Comparison of ENCODE assay signal across 8 cellular contexts in the genomic region with DNA sequence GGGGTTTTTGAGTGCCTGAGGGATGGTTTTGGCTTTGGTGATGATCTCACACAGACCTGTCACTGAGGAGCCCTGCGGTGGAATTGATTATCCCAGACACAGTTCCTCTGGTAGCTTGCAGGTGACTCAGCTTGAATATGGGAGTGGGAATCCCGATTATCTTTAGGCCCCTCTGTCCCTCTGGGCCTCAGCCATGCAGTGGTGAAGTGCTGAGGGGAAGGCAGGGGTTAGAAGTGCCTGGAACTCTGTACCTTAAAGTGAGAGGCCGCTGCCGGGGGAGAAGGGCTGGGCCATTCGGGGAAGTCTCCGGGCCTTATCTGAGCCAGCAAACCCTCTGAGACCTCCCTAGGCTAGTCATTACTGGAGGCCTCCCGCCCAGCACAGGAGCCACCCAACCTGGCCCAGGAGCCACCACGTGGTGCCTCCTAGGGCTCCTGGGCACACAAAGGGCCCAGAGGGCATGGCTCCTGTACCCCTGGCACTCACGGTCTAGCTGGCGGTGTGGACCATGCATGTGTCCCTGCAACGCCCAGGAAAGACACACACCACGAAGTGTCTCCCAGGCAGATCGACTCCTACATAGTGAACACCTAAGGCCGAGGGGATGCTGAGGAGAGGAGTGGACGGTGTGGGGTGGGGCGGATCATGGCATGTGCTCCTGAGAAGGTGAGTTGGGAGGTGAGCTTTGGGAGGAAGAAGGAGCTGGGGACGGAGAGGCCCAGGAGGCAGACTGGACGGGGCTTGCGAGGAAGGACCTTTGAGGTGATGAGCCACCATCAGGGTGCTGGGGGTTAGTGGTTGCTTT. TPM values are rescaled to one million over a fixed set of nuclear protein-coding genes. Genes with fewer than 3 reads are reported as not detected.
A peak's percentile ranks its signal among the peaks of the same experiment; 100 is the strongest.
DNase-seq lines count a peak whose midpoint lies in the region; TF ChIP-seq lines count a peak whose summit lies in the region.

No MANE protein-coding gene starts in this region.

- peak overlapping the region; percentile 78 to 95 (median 89) for H3K27ac Mint-ChIP-seq in CD4-positive, alpha-beta memory T cell
- H3K27ac Mint-ChIP-seq in endodermal cell: peak overlapping the region; percentile 75

- no peak for TF ChIP-seq POLR2A in Peyer's patch (IDR thresholded peaks at IDR 0.05)

- H3K27me3 ChIP-seq in CD4-positive, alpha-beta memory T cell (ENCODE audit: insufficient read depth, low read length): no peaks in the 10 kb centered on the region
- H3K27me3 ChIP-seq in Peyer's patch (no peaks in the 10 kb centered on the region), endodermal cell (ENCODE audit: control insufficient read depth, insufficient read depth, low read length, poor library complexity, severe bottlenecking) (no peaks in the 10 kb centered on the region), neutrophil (no peaks in the 10 kb centered on the region)

- peak overlapping the region; percentile 70 to 87 (median 76) for H3K4me3 Mint-ChIP-seq in CD4-positive, alpha-beta memory T cell
- H3K4me3 Mint-ChIP-seq in endodermal cell: no peak overlapping the region

- no peak overlapping the region for H3K4me3 ChIP-seq in CD4-positive, alpha-beta memory T cell (ENCODE audit: low read length in 2 of 2)
- H3K4me3 ChIP-seq in Peyer's patch: peak overlapping the region in 1 of 4 donors; percentile 6
- no peak overlapping the region for H3K4me3 ChIP-seq in endodermal cell (ENCODE audit: low read length)
- H3K4me3 ChIP-seq in neutrophil (ENCODE audit: low read depth in 1 of 2, low read length in 1 of 2): peak overlapping the region in 1 of 2 experiments; percentile 29

- H3K9me3 ChIP-seq in CD4-positive, alpha-beta memory T cell (ENCODE audit: control insufficient read depth in 1 of 2, low read length in 2 of 2): no peaks in the 10 kb centered on the region
- H3K9me3 ChIP-seq in Peyer's patch: no peaks in the 10 kb centered on the region
- no peaks in the 10 kb centered on the region for H3K9me3 ChIP-seq in endodermal cell (ENCODE audit: control insufficient read depth, low read length)
- no peaks in the 10 kb centered on the region for H3K9me3 ChIP-seq in neutrophil

- TF ChIP-seq CTCF in Peyer's patch (IDR thresholded peaks at IDR 0.05): no peak
- TF ChIP-seq CTCF in endodermal cell (conservative IDR thresholded peaks at IDR 0.05): no peak
- TF ChIP-seq CTCF in neutrophil (IDR thresholded peaks at IDR 0.05): no peak

- peaks cover 38 to 86% (median 66%) of the 10 kb centered on the region in 4 donors for H3K4me1 Mint-ChIP-seq in CD4-positive, alpha-beta memory T cell
- H3K4me1 Mint-ChIP-seq in endodermal cell: peaks cover 50% of the 10 kb centered on the region

- no peak for DNase-seq in CD4-positive, alpha-beta memory T cell
- peak in 1 of 3 donors; percentile 51 for DNase-seq in Peyer's patch
- DNase-seq in endodermal cell: peak; percentile 63
- DNase-seq in NCI-H1048 (lab: John Stamatoyannopoulos, UW): no peak
- no peak for DNase-seq in GM03348 (ENCODE audit: low spot score)
- no peak for DNase-seq in NCI-H345 treated with DMSO at 0.1 percent for 48 hours (lab: John Stamatoyannopoulos, UW; ENCODE audit: unreplicated experiment)
- DNase-seq in RPMI8226: no peak

- WGBS in endodermal cell (ENCODE audit: insufficient coverage in 1 of 2, insufficient read length in 1 of 2), 2 experiments: 84 to 88% methylated on average over 15 to 19 of the region's 19 CpGs

- peak overlapping the region; percentile 38 for H3K27ac ChIP-seq in CD4-positive, alpha-beta memory T cell (ENCODE audit: low read depth, low read length)
- H3K27ac ChIP-seq in Peyer's patch (peak overlapping the region; percentile 24 to 65 (median 57)), endodermal cell (ENCODE audit: low read depth, low read length) (no peak overlapping the region), neutrophil (peak overlapping the region; percentile 82)

- CTCF ChIA-PET in CD4-positive, alpha-beta memory T cell (lab: Charles Lee; ENCODE audit: partially characterized antibody): interaction anchor here (1.2 kb wide), 1 partner anchor 22 kb away, joined by 5 read pairs; no protein-coding TSS in a partner anchor

- H3K27me3 Mint-ChIP-seq in CD4-positive, alpha-beta memory T cell: no peaks in the 10 kb centered on the region
- H3K27me3 Mint-ChIP-seq in endodermal cell (ENCODE audit: insufficient read depth): no peaks in the 10 kb centered on the region

- intact Hi-C loops in CD4-positive, alpha-beta memory T cell (cut with micrococcal nuclease): no loop called here

- H3K36me3 ChIP-seq in CD4-positive, alpha-beta memory T cell (ENCODE audit: insufficient read depth, low read length): peaks cover 12% of the 10 kb centered on the region
- H3K36me3 ChIP-seq in Peyer's patch (no peaks in the 10 kb centered on the region), endodermal cell (ENCODE audit: control insufficient read depth, insufficient read depth, low read length) (no peaks in the 10 kb centered on the region), neutrophil (no peaks in the 10 kb centered on the region)

- no peak overlapping the region for H3K9ac ChIP-seq in endodermal cell (ENCODE audit: extremely low read depth, low read length, poor library complexity, severe bottlenecking)

- no peaks in the 10 kb centered on the region for H3K9me3 Mint-ChIP-seq in CD4-positive, alpha-beta memory T cell
- no peaks in the 10 kb centered on the region for H3K9me3 Mint-ChIP-seq in endodermal cell

- POLR2A ChIA-PET in CD4-positive, alpha-beta memory T cell (lab: Charles Lee; ENCODE audit: partially characterized antibody): interaction anchor here (0.9 to 7.4 kb wide), 4 partner anchors 14 to 26 kb away, joined by 3 to 49 read pairs (median 4); no protein-coding TSS in a partner anchor

- H3K4me1 ChIP-seq in CD4-positive, alpha-beta memory T cell (ENCODE audit: insufficient read depth, low read length): peaks cover 86% of the 10 kb centered on the region
- H3K4me1 ChIP-seq in Peyer's patch: peaks cover 0 to 32% (median 11%) of the 10 kb centered on the region in 4 donors
- H3K4me1 ChIP-seq in endodermal cell (ENCODE audit: control insufficient read depth, insufficient read depth, low read length): peaks cover 6% of the 10 kb centered on the region
- peaks cover 68 to 70% of the 10 kb centered on the region in 2 experiments for H3K4me1 ChIP-seq in neutrophil (ENCODE audit: control insufficient read depth in 1 of 2, insufficient read depth in 1 of 2, low read depth in 1 of 2, low read length in 1 of 2)

- peaks cover 19 to 22% of the 10 kb centered on the region in 2 donors for H3K36me3 Mint-ChIP-seq in CD4-positive, alpha-beta memory T cell
- peaks cover 3% of the 10 kb centered on the region for H3K36me3 Mint-ChIP-seq in endodermal cell (ENCODE audit: low read depth)

RNA-seq across cellular contexts. Expression of a gene that starts 56.2 kb away (rescaled TPM):
- total RNA-seq in CD4-positive, alpha-beta memory T cell: 10 to 100 TPM; 68.6 to 70.1 TPM
- polyA plus RNA-seq in CD4-positive, alpha-beta memory T cell: 100 to 1,000 TPM; 153 to 156 TPM
- total RNA-seq in Peyer's patch: 10 to 100 TPM; 12.5 to 47.0 (median 12.6) TPM
- 10 to 100 TPM; 38.0 to 78.8 TPM for total RNA-seq in endodermal cell
- polyA plus RNA-seq in endodermal cell (2013, experiment 1 of 2): 48.2 TPM
- polyA plus RNA-seq in endodermal cell (2013, experiment 2 of 2): 45.5 TPM
